ENCODE assay signal across 13 cellular contexts in genomic region chr7:77693830-77694583, GRCh38. TPM values are rescaled to one million over a fixed set of nuclear protein-coding genes. Genes with fewer than 3 reads are reported as not detected.
DNase-seq lines count a peak whose midpoint lies in the region; ATAC-seq, FAIRE-seq and TF ChIP-seq lines count a peak whose summit lies in the region.
"Had no signal": no experiment of that assay in that cellular context is flagged by ENCODE, and none has a peak within 500 bp of the region (broad histone marks: within the 10 kb centered on the region; RNA-seq: fewer than 3 reads in every experiment).

No MANE protein-coding gene starts in this region.

- H2BK20ac ChIP-seq in H9 (ENCODE audit: low read depth, low read length, poor library complexity, severe bottlenecking) = no peak overlapping the region

- H3K9me3 ChIP-seq in AG04450 (ENCODE audit: control insufficient read depth, insufficient read depth, low read length) = no peaks in the 10 kb centered on the region
- H3K9me3 ChIP-seq in H9 (ENCODE audit: control insufficient read depth, low read depth, low read length) = no peaks in the 10 kb centered on the region
- no peaks in the 10 kb centered on the region for H3K9me3 ChIP-seq in astrocyte (ENCODE audit: insufficient read depth, low read depth, low read length)
- H3K9me3 ChIP-seq in mesodermal cell (ENCODE audit: control insufficient read depth, low read length) = no peaks in the 10 kb centered on the region
- H3K9me3 ChIP-seq: ascending aorta had no signal

- POLR2A ChIA-PET in AG04450 (lab: Yijun Ruan, JAX) = interaction anchor here (0.7 kb wide), 1 partner anchor 102 kb away, joined by 3 read pairs; no protein-coding TSS in a partner anchor

- H3K27me3 ChIP-seq in AG04450 (ENCODE audit: control insufficient read depth, insufficient read depth, low read length) (no peaks in the 10 kb centered on the region), H9 (ENCODE audit: insufficient read depth, low read length) (no peaks in the 10 kb centered on the region), astrocyte (ENCODE audit: insufficient read depth, low read length) (no peaks in the 10 kb centered on the region)
- H3K27me3 ChIP-seq: ascending aorta had no signal

- no peaks in the 10 kb centered on the region for H3K27me3 Mint-ChIP-seq in H9 (ENCODE audit: low read depth)
- no peaks in the 10 kb centered on the region for H3K27me3 Mint-ChIP-seq in astrocyte (ENCODE audit: low read depth, unreplicated experiment)

- no peak overlapping the region for H3K23ac ChIP-seq in H9 (ENCODE audit: insufficient read length, low read depth, low read length)

- no peak overlapping the region for H4K91ac ChIP-seq in H9 (ENCODE audit: insufficient read length, low read depth, low read length)

- TF ChIP-seq CTCF in AG04450 (IDR thresholded peaks at IDR 0.05; ENCODE audit: low read depth, low read length) (no peak), H9 (conservative IDR thresholded peaks at IDR 0.05) (no peak), astrocyte (IDR thresholded peaks at IDR 0.05; ENCODE audit: insufficient read depth, low read depth, low read length) (no peak)

- no peak overlapping the region for H3K27ac ChIP-seq in AG04450 (ENCODE audit: low read depth, low read length)
- no peak overlapping the region for H3K27ac ChIP-seq in H9 (ENCODE audit: insufficient read length, low read depth, low read length)
- H3K27ac ChIP-seq in astrocyte (ENCODE audit: low read depth, low read length) = no peak overlapping the region
- H3K27ac ChIP-seq in mesodermal cell (ENCODE audit: low read depth, low read length, severe bottlenecking) = no peak overlapping the region
- H3K27ac ChIP-seq: ascending aorta, parathyroid adenoma, VCaP had no signal

- H2BK5ac ChIP-seq in H9 (ENCODE audit: insufficient read length, low read length) = no peak overlapping the region

- no peak overlapping the region for H2BK120ac ChIP-seq in H9 (ENCODE audit: low read depth, low read length, poor library complexity, severe bottlenecking)

- no peak overlapping the region for H3K14ac ChIP-seq in H9 (ENCODE audit: insufficient read depth, low read length)

- H3K4me2 ChIP-seq in H9 (ENCODE audit: insufficient read depth, insufficient read length, low read length) (peak overlapping the region; percentile 32), astrocyte (ENCODE audit: low read length) (peak overlapping the region; percentile 41)

- peaks cover 9% of the 10 kb centered on the region for H3K79me1 ChIP-seq in H9 (ENCODE audit: insufficient read depth, low read depth, low read length, poor library complexity, severe bottlenecking)

- no peak overlapping the region for H2AFZ ChIP-seq in H9 (ENCODE audit: low read length)
- H2AFZ ChIP-seq in astrocyte (ENCODE audit: low read depth, low read length) = no peak overlapping the region
- H2AFZ ChIP-seq: parathyroid adenoma had no signal

- H3K23me2 ChIP-seq in H9 (ENCODE audit: insufficient read length, low read depth, low read length, poor library complexity, severe bottlenecking) = peaks cover 6% of the 10 kb centered on the region

- H3K4me3 Mint-ChIP-seq in H9 = peak overlapping the region; percentile 54 to 76
- peak overlapping the region; percentile 80 for H3K4me3 Mint-ChIP-seq in astrocyte (ENCODE audit: unreplicated experiment)

- no peak overlapping the region for H3K56ac ChIP-seq in H9 (ENCODE audit: insufficient read length, low read depth, low read length)

- no peak overlapping the region for H2AK5ac ChIP-seq in H9 (ENCODE audit: insufficient read length, low read length)

- no peak overlapping the region for H3K4ac ChIP-seq in H9 (ENCODE audit: low read depth, low read length)

- H3K79me2 ChIP-seq in H9 (ENCODE audit: insufficient read depth, low read length) (peaks cover 17% of the 10 kb centered on the region), astrocyte (ENCODE audit: insufficient read depth, low read length) (peaks cover 66% of the 10 kb centered on the region)

- H3K9ac ChIP-seq in H9 (ENCODE audit: extremely low read depth, insufficient read length, low read length) (no peak overlapping the region), astrocyte (ENCODE audit: low read length) (no peak overlapping the region)
- H3K9ac ChIP-seq: parathyroid adenoma had no signal

- H3K18ac ChIP-seq in H9 (ENCODE audit: insufficient read length, low read depth, low read length) = no peak overlapping the region

- H3K4me1 Mint-ChIP-seq in H9 (peaks cover 32 to 34% of the 10 kb centered on the region in 2 experiments), astrocyte (ENCODE audit: low read depth, unreplicated experiment) (peaks cover 20% of the 10 kb centered on the region)

- DNase-seq in AG04450 (ENCODE audit: low read depth, low spot score) = no peak
- DNase-seq in H9 = no peak
- no peak for DNase-seq in astrocyte (ENCODE audit: low read depth)
- no peak for DNase-seq in SIG-M5 treated with dmso at 0.1 percent for 504 hours (lab: John Stamatoyannopoulos, UW; ENCODE audit: unreplicated experiment)
- no peak for DNase-seq in stimulated activated CD4-positive, alpha-beta T cell treated with anti-CD3 and anti-CD28 coated beads, Interleukin-4, amount 100 ng/mL, for 24 hours
- DNase-seq: DMS53, NCI-H69 had no signal

- H3K9me3 Mint-ChIP-seq in H9 (no peaks in the 10 kb centered on the region), astrocyte (ENCODE audit: unreplicated experiment) (no peaks in the 10 kb centered on the region)

- no peak overlapping the region for H3T11ph ChIP-seq in H9 (ENCODE audit: low read length)

- H3K4me1 ChIP-seq in H9 (ENCODE audit: insufficient read depth, low read length) (no peaks in the 10 kb centered on the region; the same call in 1 of the 2 replicates), astrocyte (ENCODE audit: insufficient read depth, low read length) (peaks cover 8% of the 10 kb centered on the region), mesodermal cell (ENCODE audit: control insufficient read depth, insufficient read depth, low read length, poor library complexity, severe bottlenecking) (peaks cover 2% of the 10 kb centered on the region)

- H2BK15ac ChIP-seq in H9 (ENCODE audit: low read depth, low read length) = no peak overlapping the region

- H2BK12ac ChIP-seq in H9 (ENCODE audit: insufficient read length, low read depth, low read length) = no peak overlapping the region

- no peak for ATAC-seq in GM18907 (IDR thresholded peaks at IDR 0.05; ENCODE audit: unreplicated experiment)
- no peak for ATAC-seq in GM19455 (IDR thresholded peaks at IDR 0.05; ENCODE audit: unreplicated experiment)

- no peak overlapping the region for H4K8ac ChIP-seq in H9 (replicated peaks; ENCODE audit: insufficient read length, low read depth, low read length)

- WGBS in H9 (ENCODE audit: extremely low coverage, insufficient read length, low lambda C conversion rate) = no CpG with 5 or more reads among the region's 14 CpGs
- WGBS in mesodermal cell (ENCODE audit: insufficient coverage in 2 of 2), 2 experiments = 93 to 95% methylated on average over 8 to 9 of the region's 14 CpGs

- H4K20me1 ChIP-seq in H9 (ENCODE audit: control insufficient read depth, insufficient read depth, insufficient read length) (peaks cover 2% of the 10 kb centered on the region), astrocyte (ENCODE audit: insufficient read depth, low read length) (peaks cover 30% of the 10 kb centered on the region)

- peaks cover 3 to 25% (median 12%) of the 10 kb centered on the region in 3 experiments; a peak in 5 of 7 replicates for H3K36me3 Mint-ChIP-seq in H9 (ENCODE audit: insufficient read depth in 1 of 3, low read depth in 3 of 3)
- H3K36me3 Mint-ChIP-seq in astrocyte (ENCODE audit: low read depth, unreplicated experiment) = peaks cover 1% of the 10 kb centered on the region

- FAIRE-seq in astrocyte (lab: Jason Lieb, UNC) = no peak

- H3K4me3 ChIP-seq in AG04450 (ENCODE audit: low read depth, low read length) = peak overlapping the region; percentile 17; the same call in 1 of the 2 replicates
- H3K4me3 ChIP-seq in astrocyte (ENCODE audit: insufficient read depth, low read depth, low read length) = no peak overlapping the region
- H3K4me3 ChIP-seq in mesodermal cell (ENCODE audit: extremely low read depth, insufficient read depth, low read length, poor library complexity, severe bottlenecking) = peak overlapping the region; percentile 98

- H3K27ac Mint-ChIP-seq in H9 = peak overlapping the region in 1 of 3 experiments; percentile 44; a peak in 2 of 7 replicates
- H3K27ac Mint-ChIP-seq in astrocyte (ENCODE audit: unreplicated experiment) = no peak overlapping the region

- CTCF ChIA-PET in AG04450 (lab: Charles Lee) = interaction anchor here (1.2 kb wide), 1 partner anchor 66 kb away, joined by 5 read pairs; no protein-coding TSS in a partner anchor

- H4K5ac ChIP-seq in H9 (ENCODE audit: insufficient read length, low read depth, low read length) = no peak overlapping the region

- H3K36me3 ChIP-seq in astrocyte (ENCODE audit: insufficient read depth, low read length) (no peaks in the 10 kb centered on the region), mesodermal cell (ENCODE audit: control insufficient read depth, insufficient read depth, low read length) (peaks cover 15% of the 10 kb centered on the region)

RNA-seq across cellular contexts. Expression of gene RSBN1L, which starts 2.3 kb away (rescaled TPM):
- polyA plus RNA-seq in AG04450 (2011; rRNA removed) = 9.3 and 14.0 TPM in 2 replicates
- polyA minus RNA-seq in AG04450 (2011; rRNA and poly(A)+ RNA removed) = 12.9 and 21.0 TPM in 2 replicates
- total RNA-seq in H9 (2021) (20.6 and 20.7 TPM in 2 replicates), astrocyte (11.4 and 12.6 TPM in 2 replicates)
- polyA plus RNA-seq in mesodermal cell (2013, experiment 1 of 2) = 12.6 TPM
- polyA plus RNA-seq in mesodermal cell (2013, experiment 2 of 2) = 14.2 TPM
